ENCODE assay signal across 8 cellular contexts in genomic region chr22:42169055-42169469, GRCh38. TPM values are rescaled to one million over a fixed set of nuclear protein-coding genes. Genes with fewer than 3 reads are reported as not detected.
DNase-seq lines count a peak whose midpoint lies in the region; ATAC-seq and TF ChIP-seq lines count a peak whose summit lies in the region.

No MANE protein-coding gene starts in this region.

- CTCF ChIA-PET in CD4-positive, alpha-beta T cell (lab: Charles Lee) = interaction anchor here (1.0 to 2.8 kb wide), 9 partner anchors 11 to 275 kb away, joined by 3 to 8 read pairs (median 4); no protein-coding TSS in a partner anchor

- peaks cover 34% of the 10 kb centered on the region for H3K4me1 Mint-ChIP-seq in CD4-positive, alpha-beta T cell (ENCODE audit: low read depth)
- peaks cover 26% of the 10 kb centered on the region for H3K4me1 Mint-ChIP-seq in activated T-cell treated with anti-CD3 and anti-CD28 coated beads, Interleukin-2, amount 50 U/mL, for 4 hours (ENCODE audit: low read depth)
- H3K4me1 Mint-ChIP-seq in neural progenitor cell = peaks cover 46% of the 10 kb centered on the region

- peaks cover 5% of the 10 kb centered on the region for H3K79me2 ChIP-seq in neural progenitor cell (ENCODE audit: low read depth)

- peaks cover 70% of the 10 kb centered on the region for H4K20me1 ChIP-seq in neural progenitor cell (ENCODE audit: low read depth)

- no peak overlapping the region for H3K4me3 ChIP-seq in HFF-Myc (replicated peaks; ENCODE audit: low read depth, low read length)
- H3K4me3 ChIP-seq in neural progenitor cell = no peak overlapping the region

- H3K4me3 Mint-ChIP-seq in CD4-positive, alpha-beta T cell = no peak overlapping the region
- no peak overlapping the region for H3K4me3 Mint-ChIP-seq in activated T-cell treated with anti-CD3 and anti-CD28 coated beads, Interleukin-2, amount 50 U/mL, for 4 hours
- H3K4me3 Mint-ChIP-seq in neural progenitor cell = no peak overlapping the region

- H3K27ac Mint-ChIP-seq in CD4-positive, alpha-beta T cell = no peak overlapping the region
- H3K27ac Mint-ChIP-seq in neural progenitor cell = no peak overlapping the region

- H3K4me2 ChIP-seq in neural progenitor cell = no peak overlapping the region

- H3K9ac ChIP-seq in neural progenitor cell = no peak overlapping the region

- no peaks in the 10 kb centered on the region for H3K27me3 Mint-ChIP-seq in CD4-positive, alpha-beta T cell
- no peaks in the 10 kb centered on the region for H3K27me3 Mint-ChIP-seq in activated T-cell treated with anti-CD3 and anti-CD28 coated beads, Interleukin-2, amount 50 U/mL, for 4 hours (ENCODE audit: low read depth)
- H3K27me3 Mint-ChIP-seq in neural progenitor cell (ENCODE audit: insufficient read depth, low read depth) = peaks cover 9% of the 10 kb centered on the region

- peaks cover 82% of the 10 kb centered on the region for H3K36me3 Mint-ChIP-seq in CD4-positive, alpha-beta T cell (ENCODE audit: low read depth)
- peaks cover 17% of the 10 kb centered on the region for H3K36me3 Mint-ChIP-seq in activated T-cell treated with anti-CD3 and anti-CD28 coated beads, Interleukin-2, amount 50 U/mL, for 4 hours (ENCODE audit: insufficient read depth)
- peaks cover 8% of the 10 kb centered on the region for H3K36me3 Mint-ChIP-seq in neural progenitor cell

- no peaks in the 10 kb centered on the region for H3K27me3 ChIP-seq in CD4-positive, alpha-beta T cell (ENCODE audit: control insufficient read depth, insufficient read depth, low read length)
- no peaks in the 10 kb centered on the region for H3K27me3 ChIP-seq in neural progenitor cell

- H3K9me3 Mint-ChIP-seq in CD4-positive, alpha-beta T cell = no peaks in the 10 kb centered on the region
- no peaks in the 10 kb centered on the region for H3K9me3 Mint-ChIP-seq in activated T-cell treated with anti-CD3 and anti-CD28 coated beads, Interleukin-2, amount 50 U/mL, for 4 hours
- H3K9me3 Mint-ChIP-seq in neural progenitor cell = no peaks in the 10 kb centered on the region

- intact Hi-C loops in CD4-positive, alpha-beta T cell (cut with DNase I, micrococcal nuclease) = loop anchor here (1.0 to 5.0 kb wide), 5 partner anchors 77 to 304 kb away; partner anchors contain the start of gene NDUFA6 (in 1 of the 2)

- ATAC-seq in CD4-positive, alpha-beta T cell (ENCODE audit: poor library complexity) = peak; percentile 93
- peak; percentile 85 to 90 for ATAC-seq in activated T-cell treated with anti-CD3 and anti-CD28 coated beads, Interleukin-2, amount 50 U/mL, for 4 hours
- ATAC-seq in GM18861 (IDR thresholded peaks at IDR 0.05; ENCODE audit: unreplicated experiment) = no peak

- no peaks in the 10 kb centered on the region for H3K4me1 ChIP-seq in neural progenitor cell

- DNase-seq in CD4-positive, alpha-beta T cell = peak; percentile 57 to 79 (median 71)
- DNase-seq in HFF-Myc (ENCODE audit: extremely low read depth, low read depth) (peak; percentile 36), OCI-M1 (lab: John Stamatoyannopoulos, UW) (peak; percentile 83), fibroblast of peridontal ligament (ENCODE audit: extremely low read depth) (peak; percentile 74), neural progenitor cell (ENCODE audit: low spot score) (peak; percentile 89), superior temporal gyrus (ENCODE audit: extremely low spot score) (peak; percentile 87)
- peak; percentile 64 for DNase-seq in activated T-cell treated with anti-CD3 and anti-CD28 coated beads, Interleukin-2, amount 50 U/mL, for 4 hours

- peaks cover 10% of the 10 kb centered on the region for H3F3A ChIP-seq in neural progenitor cell (ENCODE audit: low read depth)

- no peaks in the 10 kb centered on the region for H3K9me3 ChIP-seq in CD4-positive, alpha-beta T cell (ENCODE audit: control insufficient read depth, low read length)
- H3K9me3 ChIP-seq in neural progenitor cell (ENCODE audit: low read depth) = no peaks in the 10 kb centered on the region

- no peaks in the 10 kb centered on the region for H3K36me3 ChIP-seq in neural progenitor cell

- no peak overlapping the region for H2AFZ ChIP-seq in neural progenitor cell (replicated peaks)

- POLR2A ChIA-PET in CD4-positive, alpha-beta T cell (lab: Charles Lee) = no interaction called here

- no peak overlapping the region for H3K27ac ChIP-seq in CD4-positive, alpha-beta T cell (ENCODE audit: low read depth, low read length)
- no peak overlapping the region for H3K27ac ChIP-seq in neural progenitor cell

- peak; percentile 71 for TF ChIP-seq CTCF in CD4-positive, alpha-beta T cell (IDR thresholded peaks at IDR 0.05)
- peak; percentile 93 for TF ChIP-seq CTCF in HFF-Myc (IDR thresholded peaks at IDR 0.05; ENCODE audit: low read depth, low read length, missing control alignments)
- peak; percentile 100 for TF ChIP-seq CTCF in neural progenitor cell (IDR thresholded peaks at IDR 0.05)

RNA-seq across cellular contexts. Expression of gene CYP2D6, which starts 38.5 kb away (rescaled TPM):
- 1 to 10 TPM; 7.4 to 7.5 TPM for total RNA-seq in CD4-positive, alpha-beta T cell
- 1 to 10 TPM; 1.1 to 2.3 (median 1.9) TPM for total RNA-seq in activated T-cell treated with anti-CD3 and anti-CD28 coated beads, Interleukin-2, amount 50 U/mL, for 4 hours
- 0.24 and 1.5 TPM in 2 replicates for total RNA-seq in neural progenitor cell (ENCODE audit: low replicate concordance)

Comparison
In these comparisons a context has a peak if more than half of its experiments do, and no peak if none do; other contexts are left out.
1. DNase-seq: peak in every context shown above with its lines; median percentile 89 in neural progenitor cell; 87 in superior temporal gyrus; 83 in OCI-M1; 74 in fibroblast of peridontal ligament; 71 in CD4-positive, alpha-beta T cell; 64 in activated T-cell treated with anti-CD3 and anti-CD28 coated beads, Interleukin-2, amount 50 U/mL, for 4 hours; 36 in HFF-Myc.